ENCODE assay signal across 10 cellular contexts in the genomic region with DNA sequence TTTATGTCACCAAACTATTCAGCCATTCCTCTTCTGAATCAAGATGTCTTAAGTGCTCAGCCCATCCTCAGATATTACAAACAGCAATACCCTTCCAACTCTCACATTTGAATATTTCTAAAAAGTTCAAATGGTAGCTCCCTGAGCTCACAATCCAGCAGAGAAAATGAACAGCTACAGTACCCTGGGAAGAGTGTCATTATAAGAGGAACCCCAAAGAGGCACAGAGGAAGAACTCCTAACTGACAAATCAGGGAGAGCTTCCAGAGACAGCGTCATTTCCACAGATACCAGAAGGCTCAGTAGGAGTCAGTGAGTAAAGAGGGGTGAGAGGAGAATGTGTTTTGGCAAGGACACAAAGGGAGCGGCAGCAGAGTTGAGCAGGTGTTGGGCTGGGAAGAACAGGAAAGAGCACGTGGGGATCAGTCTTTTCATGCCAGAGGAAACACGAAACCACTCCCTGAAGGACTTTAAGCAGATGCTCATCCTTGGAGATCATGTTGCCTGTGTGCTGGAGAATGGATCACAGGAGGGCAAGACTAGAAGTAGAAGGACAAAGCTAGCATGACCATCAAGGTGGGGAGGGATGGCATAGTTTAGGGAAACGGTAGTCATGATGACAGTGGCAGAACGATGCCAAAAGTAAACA. TPM values are rescaled to one million over a fixed set of nuclear protein-coding genes. Genes with fewer than 3 reads are reported as not detected.
DNase-seq lines count a peak whose midpoint lies in the region; ATAC-seq and TF ChIP-seq lines count a peak whose summit lies in the region.
"Had no signal": no experiment of that assay in that cellular context is flagged by ENCODE, and none has a peak within 500 bp of the region (broad histone marks: within the 10 kb centered on the region; RNA-seq: fewer than 3 reads in every experiment).

No MANE protein-coding gene starts in this region.

- peak; percentile 62 for DNase-seq in A172 (ENCODE audit: low spot score)
- peak; percentile 52 for DNase-seq in NCI-H748 treated with DMSO at 0.1 percent for 48 hours (lab: John Stamatoyannopoulos, UW)
- DNase-seq in fibroblast of the aortic adventitia (ENCODE audit: low read depth) = peak; percentile 16
- no peak for DNase-seq in activated effector memory CD4-positive, alpha-beta T cell treated with Interleukin-2 at 50 U/mL for 16 hours
- no peak for DNase-seq in MM.1S
- no peak for DNase-seq in activated CD4-positive, alpha-beta T cell treated with anti-CD3 and anti-CD28 coated beads for 4 hours
- DNase-seq: cortex of kidney had no signal

- H3K4me3 ChIP-seq in HUES48 (ENCODE audit: low read depth, low read length) = no peak overlapping the region
- H3K4me3 ChIP-seq in fibroblast of the aortic adventitia (ENCODE audit: low read depth, low read length) = no peak overlapping the region
- no peak overlapping the region for H3K4me3 ChIP-seq in MM.1S (ENCODE audit: low read length)

- no peaks in the 10 kb centered on the region for H3K36me3 ChIP-seq in HUES48 (ENCODE audit: control insufficient read depth, insufficient read depth, low read length)
- no peaks in the 10 kb centered on the region for H3K36me3 ChIP-seq in MM.1S (replicated peaks; ENCODE audit: insufficient read depth, low read length)

- no peaks in the 10 kb centered on the region for H4K20me1 ChIP-seq in MM.1S (ENCODE audit: insufficient read depth, low read length)

- no peak overlapping the region for H2AFZ ChIP-seq in MM.1S (ENCODE audit: low read length)

- H3F3A ChIP-seq in MM.1S (ENCODE audit: insufficient read depth, low read length) = no peaks in the 10 kb centered on the region

- no peaks in the 10 kb centered on the region for H3K79me2 ChIP-seq in MM.1S (ENCODE audit: low read length)

- H3K4me2 ChIP-seq in MM.1S (ENCODE audit: low read depth, low read length) = no peak overlapping the region

- ATAC-seq in GM19395 (IDR thresholded peaks at IDR 0.05; ENCODE audit: unreplicated experiment) = no peak
- ATAC-seq: stimulated activated memory B cell treated with anti-CD40 and anti-IgM and Interleukin-4, amounts not matched to agents 10 μg/mL and 1 μg/mL and 100 μg/mL, for 72 hours had no signal

- H3K9ac ChIP-seq in HUES48 (ENCODE audit: low read depth, low read length) (no peak overlapping the region), MM.1S (ENCODE audit: low read length) (no peak overlapping the region)

- peaks cover 17% of the 10 kb centered on the region for H3K27me3 ChIP-seq in HUES48 (ENCODE audit: control insufficient read depth, insufficient read depth, low read length)
- H3K27me3 ChIP-seq in MM.1S (replicated peaks; ENCODE audit: insufficient read depth, low read length) = peaks cover 6% of the 10 kb centered on the region

- no peak for TF ChIP-seq CTCF in fibroblast of the aortic adventitia (IDR thresholded peaks at IDR 0.05; ENCODE audit: insufficient read depth, low read length)
- no peak for TF ChIP-seq CTCF in MM.1S (IDR thresholded peaks at IDR 0.05; ENCODE audit: low read length)

- H3K9me2 ChIP-seq in MM.1S (replicated peaks; ENCODE audit: insufficient read depth, low read length) = no peaks in the 10 kb centered on the region

- peaks cover 50% of the 10 kb centered on the region for H3K4me1 ChIP-seq in HUES48 (ENCODE audit: control insufficient read depth, insufficient read depth, low read length)
- H3K4me1 ChIP-seq in MM.1S (ENCODE audit: low read length) = peaks cover 18% of the 10 kb centered on the region

- H3K9me3 ChIP-seq in HUES48 (ENCODE audit: control insufficient read depth, insufficient read depth, low read length) (no peaks in the 10 kb centered on the region), MM.1S (replicated peaks; ENCODE audit: insufficient read depth, low read length) (no peaks in the 10 kb centered on the region)

- H3K27ac ChIP-seq in HUES48 (ENCODE audit: low read depth, low read length) = peak overlapping the region; percentile 93
- H3K27ac ChIP-seq in MM.1S (ENCODE audit: low read length) = no peak overlapping the region

RNA-seq across cellular contexts. Expression of a gene that starts 4.3 kb away (rescaled TPM):
- total RNA-seq in A172 (2014; rRNA removed; shearing (Covaris generic)) = 2.7 and 3.4 TPM in 2 replicates
- 4.6 and 7.1 TPM in 2 replicates for total RNA-seq in fibroblast of the aortic adventitia (ENCODE audit: low replicate concordance)

Comparison
In these comparisons a context has a peak if more than half of its experiments do, and no peak if none do; other contexts are left out.
1. DNase-seq: peak in A172 (single experiment), NCI-H748 treated with DMSO at 0.1 percent for 48 hours (single experiment) and fibroblast of the aortic adventitia (single experiment); none in activated effector memory CD4-positive, alpha-beta T cell treated with Interleukin-2 at 50 U/mL for 16 hours (single experiment), MM.1S (single experiment) and activated CD4-positive, alpha-beta T cell treated with anti-CD3 and anti-CD28 coated beads for 4 hours (0 of 2).